8 cellular contexts compared by ENCODE assay signal in the genomic region with DNA sequence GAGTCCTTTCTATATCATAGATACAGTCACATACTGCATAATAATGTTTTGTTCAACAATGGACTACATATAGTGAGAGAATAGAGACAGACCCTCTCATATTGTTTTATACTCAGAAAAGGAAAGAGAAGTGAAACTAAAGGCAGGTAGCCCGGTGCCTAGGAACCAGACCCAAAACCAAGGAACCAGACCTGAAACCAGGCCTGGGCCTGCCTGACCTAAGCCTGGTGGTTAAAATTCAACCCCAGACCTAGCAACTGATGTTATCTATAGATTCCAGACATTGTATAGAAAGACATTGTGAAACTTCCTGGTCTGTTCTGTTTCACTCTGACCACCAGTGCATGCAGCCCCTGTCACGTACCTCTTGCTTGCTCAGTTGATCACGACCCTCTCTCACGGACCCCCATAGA. TPM values are rescaled to one million over a fixed set of nuclear protein-coding genes. Genes with fewer than 3 reads are reported as not detected.
DNase-seq lines count a peak whose midpoint lies in the region; ATAC-seq lines count a peak whose summit lies in the region.
"Not testable (repeated sequence)": the region's sequence is repeated elsewhere in the genome, so short reads cannot be mapped to it uniquely, and the experiment has no call there.

No MANE protein-coding gene starts in this region.

- H3K9me3 ChIP-seq in T-helper 17 cell (ENCODE audit: control insufficient read depth, low read length, poor library complexity, severe bottlenecking), result not testable (repeated sequence)

- H3K4me1 Mint-ChIP-seq in T-helper 17 cell, result peaks cover 20% of the 10 kb centered on the region
- peaks cover 24% of the 10 kb centered on the region for H3K4me1 Mint-ChIP-seq in activated naive CD8-positive, alpha-beta T cell treated with anti-CD3 and anti-CD28 coated beads, Interleukin-2, amount 10 ng/mL, durations not matched to agents 7 days and 5 days
- peaks cover 32% of the 10 kb centered on the region for H3K4me1 Mint-ChIP-seq in stimulated activated naive CD8-positive, alpha-beta T cell treated with anti-CD3 and anti-CD28 coated beads, Interleukin-15, Interleukin-2, amounts not matched to agents 100 ng/mL and 50 ng/mL, for 24 hours (ENCODE audit: low read depth)

- not testable (repeated sequence) for DNase-seq in T-helper 17 cell; activated naive CD8-positive, alpha-beta T cell treated with anti-CD3 and anti-CD28 coated beads, Interleukin-2, amount 10 ng/mL, durations not matched to agents 7 days and 5 days

- H3K36me3 Mint-ChIP-seq in T-helper 17 cell (ENCODE audit: low read depth); stimulated activated naive CD8-positive, alpha-beta T cell treated with anti-CD3 and anti-CD28 coated beads, Interleukin-15, Interleukin-2, amounts not matched to agents 100 ng/mL and 50 ng/mL, for 24 hours (ENCODE audit: low read depth): not testable (repeated sequence)
- H3K36me3 Mint-ChIP-seq in activated naive CD8-positive, alpha-beta T cell treated with anti-CD3 and anti-CD28 coated beads, Interleukin-2, amount 10 ng/mL, durations not matched to agents 7 days and 5 days, result peaks cover 35% of the 10 kb centered on the region

- POLR2A ChIA-PET in activated naive CD8-positive, alpha-beta T cell treated with anti-CD3 and anti-CD28 coated beads, Interleukin-2, amount 10 ng/mL, durations not matched to agents 7 days and 5 days (lab: Charles Lee), result not testable (repeated sequence)

- peak overlapping the region; percentile 78 for H3K4me3 Mint-ChIP-seq in T-helper 17 cell
- peak overlapping the region; percentile 64 for H3K4me3 Mint-ChIP-seq in activated naive CD8-positive, alpha-beta T cell treated with anti-CD3 and anti-CD28 coated beads, Interleukin-2, amount 10 ng/mL, durations not matched to agents 7 days and 5 days
- H3K4me3 Mint-ChIP-seq in stimulated activated naive CD8-positive, alpha-beta T cell treated with anti-CD3 and anti-CD28 coated beads, Interleukin-15, Interleukin-2, amounts not matched to agents 100 ng/mL and 50 ng/mL, for 24 hours, result peak overlapping the region; percentile 69

- ATAC-seq in GM18499 (IDR thresholded peaks at IDR 0.05; ENCODE audit: insufficient read depth, unreplicated experiment) (peak; percentile 51), GM19372 (IDR thresholded peaks at IDR 0.05; ENCODE audit: low read depth, unreplicated experiment) (peak; percentile 61), GM21737 (IDR thresholded peaks at IDR 0.05; ENCODE audit: unreplicated experiment) (peak; percentile 54), HG03039 (IDR thresholded peaks at IDR 0.05; ENCODE audit: unreplicated experiment) (peak; percentile 61), HG03520 (IDR thresholded peaks at IDR 0.05; ENCODE audit: unreplicated experiment) (peak; percentile 59), T-helper 17 cell (peak; percentile 23)
- not testable (repeated sequence) for ATAC-seq in activated naive CD8-positive, alpha-beta T cell treated with anti-CD3 and anti-CD28 coated beads, Interleukin-2, amount 10 ng/mL, durations not matched to agents 7 days and 5 days (ENCODE audit: low read depth)

- H3K27me3 Mint-ChIP-seq in T-helper 17 cell; activated naive CD8-positive, alpha-beta T cell treated with anti-CD3 and anti-CD28 coated beads, Interleukin-2, amount 10 ng/mL, durations not matched to agents 7 days and 5 days; stimulated activated naive CD8-positive, alpha-beta T cell treated with anti-CD3 and anti-CD28 coated beads, Interleukin-15, Interleukin-2, amounts not matched to agents 100 ng/mL and 50 ng/mL, for 24 hours: not testable (repeated sequence)

- H3K27ac Mint-ChIP-seq in T-helper 17 cell, result peak overlapping the region; percentile 73
- H3K27ac Mint-ChIP-seq in activated naive CD8-positive, alpha-beta T cell treated with anti-CD3 and anti-CD28 coated beads, Interleukin-2, amount 10 ng/mL, durations not matched to agents 7 days and 5 days, result peak overlapping the region; percentile 81
- peak overlapping the region; percentile 81 for H3K27ac Mint-ChIP-seq in stimulated activated naive CD8-positive, alpha-beta T cell treated with anti-CD3 and anti-CD28 coated beads, Interleukin-15, Interleukin-2, amounts not matched to agents 100 ng/mL and 50 ng/mL, for 24 hours

- H3K9me3 Mint-ChIP-seq in activated naive CD8-positive, alpha-beta T cell treated with anti-CD3 and anti-CD28 coated beads, Interleukin-2, amount 10 ng/mL, durations not matched to agents 7 days and 5 days, result peaks cover 27% of the 10 kb centered on the region
- not testable (repeated sequence) for H3K9me3 Mint-ChIP-seq in stimulated activated naive CD8-positive, alpha-beta T cell treated with anti-CD3 and anti-CD28 coated beads, Interleukin-15, Interleukin-2, amounts not matched to agents 100 ng/mL and 50 ng/mL, for 24 hours

RNA-seq across cellular contexts. Expression of a gene that starts 37.3 kb away (rescaled TPM):
- 10 to 100 TPM; 14.5 to 30.0 TPM for total RNA-seq in T-helper 17 cell
- total RNA-seq in activated naive CD8-positive, alpha-beta T cell treated with anti-CD3 and anti-CD28 coated beads, Interleukin-2, amount 10 ng/mL, durations not matched to agents 7 days and 5 days, result 10 to 100 TPM; 51.0 to 52.6 TPM
